ENCODE assay signal across 2 cellular contexts in the genomic region with DNA sequence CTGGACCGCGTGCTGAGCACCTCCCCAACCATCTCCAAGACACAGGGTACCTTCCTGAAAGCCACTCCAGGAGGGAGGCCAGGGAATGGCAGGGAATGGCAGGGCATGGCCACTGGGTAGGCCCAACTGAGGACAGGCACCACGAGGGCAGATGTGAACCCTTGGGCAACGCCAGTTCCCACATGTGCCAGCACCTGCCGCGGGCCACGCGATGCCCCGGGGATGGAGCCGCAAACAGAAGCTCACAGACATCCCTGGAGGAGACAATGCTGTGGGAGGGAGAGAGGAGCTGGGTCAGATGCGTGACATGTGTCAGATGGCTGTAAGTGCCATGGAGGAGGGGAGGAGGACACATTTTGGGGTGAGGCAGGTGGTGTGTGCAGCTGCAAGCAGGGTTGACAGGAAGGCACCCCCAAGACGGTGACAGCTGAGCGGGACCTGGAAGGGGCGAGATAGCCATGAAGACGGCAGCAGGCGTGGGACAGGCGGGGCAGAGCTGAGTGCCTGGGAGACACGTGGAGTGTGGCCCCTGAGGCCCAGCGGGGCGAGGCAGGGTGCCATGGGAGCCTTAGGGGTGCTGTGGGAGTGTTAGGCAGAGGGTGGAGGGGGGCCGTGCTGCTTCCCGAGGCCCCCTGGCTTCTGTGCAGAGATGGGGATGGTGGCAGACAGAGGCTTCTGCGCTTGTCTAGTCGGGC.
TF ChIP-seq lines count a peak whose summit lies in the region.

No MANE protein-coding gene starts in this region.

TF ChIP-seq in HEK293, 187 proteins besides CTCF, POLR2A, EP300 and RAD21:
- TF ChIP-seq ZNF138 (tag by site-specific recombination; IDR thresholded peaks at IDR 0.05; ENCODE audit: borderline replicate concordance) (no peak), ZNF571 (tag by site-specific recombination; IDR thresholded peaks at IDR 0.05) (no peak), GLI4 (tag by site-specific recombination; IDR thresholded peaks at IDR 0.05) (no peak), ZNF266 (tag by site-specific recombination; IDR thresholded peaks at IDR 0.05; ENCODE audit: low read depth) (no peak), KLF10 (tag by site-specific recombination; IDR thresholded peaks at IDR 0.05) (no peak), GLIS2 (tag by site-specific recombination; IDR thresholded peaks at IDR 0.05) (0 out of 2 replicates have a peak, but pooled peaks have one; percentile 8), ZNF362 (tag by site-specific recombination; IDR thresholded peaks at IDR 0.05) (no peak)

TF ChIP-seq in HepG2, 621 proteins besides CTCF, POLR2A, EP300 and RAD21:
- TF ChIP-seq ZNF839 (CRISPR knock-in tag; IDR thresholded peaks at IDR 0.05; ENCODE audit: borderline replicate concordance) = no peak
- TF ChIP-seq SRSF1 (optimal IDR thresholded peaks at IDR 0.05; ENCODE audit: low read depth, low read length) = no peak
- no peak for TF ChIP-seq PBX3 (CRISPR knock-in tag; IDR thresholded peaks at IDR 0.05; ENCODE audit: borderline replicate concordance)
- TF ChIP-seq ZNF724P (CRISPR knock-in tag; IDR thresholded peaks at IDR 0.05; ENCODE audit: borderline replicate concordance) = no peak
- 0 out of 2 replicates have a peak, but pooled peaks have one; percentile 22 for TF ChIP-seq ZNF280B (CRISPR knock-in tag; IDR thresholded peaks at IDR 0.05; ENCODE audit: borderline replicate concordance)
- no peak for TF ChIP-seq ZNF414 (CRISPR knock-in tag; IDR thresholded peaks at IDR 0.05)
- TF ChIP-seq NFE2L1 (CRISPR knock-in tag; IDR thresholded peaks at IDR 0.05; ENCODE audit: borderline replicate concordance) = no peak
- TF ChIP-seq ARHGAP35 (CRISPR knock-in tag; IDR thresholded peaks at IDR 0.05; ENCODE audit: borderline replicate concordance) = no peak
